Comparison of ENCODE assay signal across 11 cellular contexts in genomic region chr11:34033399-34033798, GRCh38.
"Had no signal": no experiment of that assay in that cellular context is flagged by ENCODE, and none has a peak within 500 bp of the region (broad histone marks: within the 10 kb centered on the region; RNA-seq: fewer than 3 reads in every experiment).

No MANE protein-coding gene starts in this region.

- FAIRE-seq: H1, H54 had no signal

- H2AFZ ChIP-seq: GM23248, GM23338 had no signal

- H3K9ac ChIP-seq: GM23248 had no signal

- H3K27ac ChIP-seq: GM23248 had no signal

- DNase-seq: GM23248, GOT3, H7, H9, HCEC 1CT, HFFc6 had no signal

- H3K4me2 ChIP-seq: GM23338 had no signal

- H3K4me3 ChIP-seq: GM23248, GM23338, HAP-1 had no signal

- H3K9me3 ChIP-seq: HAP-1 had no signal

- H3K4me1 ChIP-seq: HAP-1 had no signal

- ATAC-seq: GM23338, HCT116 had no signal

- H3K36me3 ChIP-seq: HAP-1 had no signal
